8 cellular contexts compared by ENCODE assay signal in the genomic region with DNA sequence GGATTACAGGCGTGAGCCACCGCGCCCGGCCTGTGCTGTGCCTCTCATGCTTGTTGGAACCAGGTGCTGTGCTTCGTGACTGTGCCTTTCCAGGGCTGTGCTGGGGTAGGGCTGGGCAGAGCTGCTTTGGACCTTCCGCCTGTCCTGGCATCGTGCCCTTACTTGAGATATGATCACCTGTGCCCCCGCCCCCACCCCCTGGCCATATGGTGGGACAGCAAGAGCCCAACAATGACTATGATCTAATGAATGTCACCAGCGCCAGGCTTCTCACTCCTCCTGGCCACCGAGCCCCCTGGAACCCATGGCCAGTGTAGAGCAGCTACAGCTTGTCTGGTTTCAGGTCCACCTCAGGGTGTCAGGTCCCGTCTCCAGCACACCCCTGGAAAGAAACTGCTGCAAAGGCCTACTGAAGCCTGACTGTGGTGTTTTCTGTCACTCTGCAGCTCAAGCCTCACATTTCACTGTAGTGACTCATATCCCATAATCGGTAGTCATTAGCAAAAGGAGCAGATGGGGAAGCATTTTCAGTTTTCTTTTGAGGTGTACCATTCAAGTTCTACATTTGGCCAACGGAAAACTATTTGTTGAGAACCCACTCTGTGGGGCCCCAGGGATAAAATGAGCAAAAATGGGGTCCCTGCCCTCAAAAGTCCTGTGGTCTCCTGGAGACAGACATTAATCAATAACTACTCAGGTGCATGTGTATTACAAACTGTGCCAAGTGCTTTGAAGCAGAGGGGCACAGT. TPM values are rescaled to one million over a fixed set of nuclear protein-coding genes. Genes with fewer than 3 reads are reported as not detected.
DNase-seq lines count a peak whose midpoint lies in the region; ATAC-seq, FAIRE-seq and TF ChIP-seq lines count a peak whose summit lies in the region.

No MANE protein-coding gene starts in this region.

- ATAC-seq in GM21423 (IDR thresholded peaks at IDR 0.05; ENCODE audit: unreplicated experiment): peak; percentile 84
- ATAC-seq in HG03575 (IDR thresholded peaks at IDR 0.05; ENCODE audit: extremely low read depth, insufficient number of reproducible peaks, low FRiP score, unreplicated experiment): peak; percentile 83

- TF ChIP-seq POLR2A in GM12891 (IDR thresholded peaks at IDR 0.05; ENCODE audit: low read depth, low read length): peak; percentile 65

- DNase-seq in GM12891 (ENCODE audit: insufficient read length, low spot score): peak; percentile 95
- DNase-seq in activated CD8-positive, alpha-beta memory T cell treated with anti-CD3 and anti-CD28 coated beads for 48 hours (ENCODE audit: low read depth in 2 of 3, low spot score in 2 of 3): peak in 2 of 3 experiments; percentile 26 to 30
- DNase-seq in hepatic stellate cell (ENCODE audit: low spot score): peak; percentile 97
- peak; percentile 48 for DNase-seq in stromal cell of bone marrow (ENCODE audit: low read depth)
- no peak for DNase-seq in COLO668 (lab: John Stamatoyannopoulos, UW; ENCODE audit: unreplicated experiment)
- no peak for DNase-seq in OCI-M2 (lab: John Stamatoyannopoulos, UW; ENCODE audit: unreplicated experiment)

- peak; percentile 98 for FAIRE-seq in GM12891 (lab: Jason Lieb, UNC)

TF ChIP-seq in GM12891, 5 proteins besides CTCF, POLR2A, EP300 and RAD21:
- TF ChIP-seq PAX5 (IDR thresholded peaks at IDR 0.05; ENCODE audit: insufficient read depth, low read length, severe bottlenecking) (peak; percentile 65), SPI1 (IDR thresholded peaks at IDR 0.05; ENCODE audit: low read depth, low read length) (no peak), POLR2AphosphoS5 (IDR thresholded peaks at IDR 0.05; ENCODE audit: low read depth, low read length) (peak; percentile 52; the same call in 1 of the 2 replicates), POU2F2 (IDR thresholded peaks at IDR 0.05; ENCODE audit: low read depth, low read length) (0 out of 2 replicates have a peak, but pooled peaks have one; percentile 48), TAF1 (IDR thresholded peaks at IDR 0.05; ENCODE audit: low read depth, low read length) (peak; percentile 28; the same call in 1 of the 2 replicates)

RNA-seq across cellular contexts. Expression of a gene that starts 22.1 kb away (rescaled TPM):
- polyA plus RNA-seq in GM12891 (2012; ENCODE audit: low read depth, missing spikeins): 8.0 TPM

RNA-seq across cellular contexts. Expression of a gene that starts 37.5 kb away (rescaled TPM):
- polyA plus RNA-seq in GM12891 (2012; ENCODE audit: low read depth, missing spikeins): 33.7 TPM

RNA-seq across cellular contexts. Expression of a gene that starts 46.9 kb away (rescaled TPM):
- 29.7 TPM for polyA plus RNA-seq in GM12891 (2012; ENCODE audit: low read depth, missing spikeins)

RNA-seq across cellular contexts. Expression of a gene that starts 47.2 kb away (rescaled TPM):
- 128 TPM for polyA plus RNA-seq in GM12891 (2012; ENCODE audit: low read depth, missing spikeins)

Comparison
In these comparisons a context has a peak if more than half of its experiments do, and no peak if none do; other contexts are left out.
1. DNase-seq: peak in GM12891 (single experiment), activated CD8-positive, alpha-beta memory T cell treated with anti-CD3 and anti-CD28 coated beads for 48 hours (2 of 3), hepatic stellate cell (single experiment) and stromal cell of bone marrow (single experiment); none in COLO668 (single experiment) and OCI-M2 (single experiment).